In the genomic region with DNA sequence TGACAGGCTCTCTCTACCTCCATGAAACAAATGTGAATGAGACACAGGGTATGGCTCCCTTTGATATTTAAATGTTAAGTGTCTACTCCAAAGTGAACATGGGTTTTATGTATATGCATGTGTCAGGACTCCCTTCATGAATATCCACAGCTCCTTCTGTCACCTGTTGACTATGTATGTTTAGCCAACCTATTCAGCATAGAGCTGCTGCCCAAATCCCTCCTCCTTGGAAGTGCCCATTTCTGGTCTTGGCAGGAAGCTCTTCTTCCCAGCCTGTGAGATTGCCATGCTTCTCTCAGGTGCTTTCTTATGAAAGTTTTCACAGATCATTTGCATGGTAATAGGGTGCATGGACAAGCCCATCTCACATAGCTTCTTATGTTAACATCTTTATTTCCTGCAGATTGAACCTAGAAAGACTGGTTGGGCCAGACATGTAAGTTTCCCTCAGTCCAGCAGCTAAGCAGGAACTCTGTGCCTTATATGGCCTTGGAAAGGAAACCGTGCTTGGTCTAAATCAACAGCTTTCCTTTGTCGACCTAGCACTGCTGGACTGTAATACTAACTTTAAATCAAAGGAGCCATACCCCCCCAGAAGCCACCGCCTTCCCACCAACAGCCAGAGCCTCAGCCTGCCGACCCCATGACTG, we compare ENCODE assay signal across 18 cellular contexts.
"Had no signal": no experiment of that assay in that cellular context is flagged by ENCODE, and none has a peak within 500 bp of the region (broad histone marks: within the 10 kb centered on the region; RNA-seq: fewer than 3 reads in every experiment).

No MANE protein-coding gene starts in this region.

- H3K4me3 Mint-ChIP-seq: activated CD4-positive, alpha-beta memory T cell treated with anti-CD3 and anti-CD28 coated beads for 36 hours; activated naive CD8-positive, alpha-beta T cell treated with anti-CD3 and anti-CD28 coated beads for 36 hours; activated T-cell treated with anti-CD3 and anti-CD28 coated beads, Interleukin-2, amount 50 U/mL, for 4 hours; endodermal cell; naive B cell; stimulated activated naive B cell treated with anti-CD40 and anti-IgM and Interleukin-4, amounts not matched to agents 10 μg/mL and 1 μg/mL and 100 μg/mL, for 72 hours; T-helper 17 cell had no signal

- DNase-seq: activated CD4-positive, alpha-beta memory T cell treated with anti-CD3 and anti-CD28 coated beads for 36 hours; activated CD4-positive, alpha-beta T cell treated with anti-CD3 and anti-CD28 coated beads for 1 hour; activated gamma-delta T cell; activated naive CD8-positive, alpha-beta T cell treated with anti-CD3 and anti-CD28 coated beads for 36 hours; activated T-cell treated with anti-CD3 and anti-CD28 coated beads, Interleukin-2, amount 50 U/mL, for 4 hours; anterior cingulate cortex; endodermal cell; foreskin melanocyte; head of caudate nucleus; islet precursor cell; midbrain; naive B cell; spleen; stimulated activated CD4-positive, alpha-beta T cell treated with anti-CD3 and anti-CD28 coated beads, Interleukin-1b, Interleukin-23, amount 100 ng/mL, for 48 hours; stimulated activated naive B cell treated with anti-CD40 and anti-IgM and Interleukin-4, amounts not matched to agents 10 μg/mL and 1 μg/mL and 100 μg/mL, for 72 hours; T-helper 17 cell; upper lobe of left lung had no signal

- H3K4me1 ChIP-seq: spleen had no signal

- ATAC-seq: activated T-cell treated with anti-CD3 and anti-CD28 coated beads, Interleukin-2, amount 50 U/mL, for 4 hours; sciatic nerve; stimulated activated naive B cell treated with anti-CD40 and anti-IgM and Interleukin-4, amounts not matched to agents 10 μg/mL and 1 μg/mL and 100 μg/mL, for 72 hours; T-helper 17 cell had no signal

- H3K36me3 Mint-ChIP-seq: activated CD4-positive, alpha-beta memory T cell treated with anti-CD3 and anti-CD28 coated beads for 36 hours; activated naive CD8-positive, alpha-beta T cell treated with anti-CD3 and anti-CD28 coated beads for 36 hours had no signal

- H3K27ac Mint-ChIP-seq: activated CD4-positive, alpha-beta memory T cell treated with anti-CD3 and anti-CD28 coated beads for 36 hours; activated naive CD8-positive, alpha-beta T cell treated with anti-CD3 and anti-CD28 coated beads for 36 hours; endodermal cell; naive B cell; stimulated activated naive B cell treated with anti-CD40 and anti-IgM and Interleukin-4, amounts not matched to agents 10 μg/mL and 1 μg/mL and 100 μg/mL, for 72 hours; T-helper 17 cell had no signal

- H3K4me1 Mint-ChIP-seq: activated naive CD8-positive, alpha-beta T cell treated with anti-CD3 and anti-CD28 coated beads for 36 hours; T-helper 17 cell had no signal

- H3K4me3 ChIP-seq: spleen, upper lobe of left lung had no signal

- H3K36me3 ChIP-seq: spleen, upper lobe of left lung had no signal

- H3K27me3 ChIP-seq: upper lobe of left lung had no signal

- H3K9me3 ChIP-seq: upper lobe of left lung had no signal

- H3K27me3 Mint-ChIP-seq: naive B cell had no signal

- H3K27ac ChIP-seq: spleen, upper lobe of left lung had no signal
